17 cellular contexts compared by ENCODE assay signal in the genomic region with DNA sequence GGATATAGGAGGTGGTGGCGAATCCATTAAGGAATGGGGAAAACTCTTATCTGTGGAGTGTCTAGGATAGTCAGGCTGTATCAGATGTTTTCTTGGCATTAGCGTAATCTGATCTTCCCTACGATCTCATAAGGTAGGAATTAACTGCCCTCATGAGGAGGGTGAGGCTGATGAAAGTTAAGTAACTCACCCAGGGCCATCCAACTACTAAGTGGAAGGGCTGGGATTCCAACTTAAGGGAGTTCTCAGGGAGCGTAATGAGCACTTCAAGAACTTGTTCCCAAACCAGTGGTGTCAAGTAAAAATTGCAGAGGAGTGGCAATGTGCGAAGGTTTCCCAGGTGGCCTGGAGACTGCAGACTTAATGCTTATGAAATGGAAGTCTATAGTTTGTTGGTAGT. TPM values are rescaled to one million over a fixed set of nuclear protein-coding genes. Genes with fewer than 3 reads are reported as not detected.
A peak's percentile ranks its signal among the peaks of the same experiment; 100 is the strongest.
DNase-seq lines count a peak whose midpoint lies in the region; ATAC-seq and TF ChIP-seq lines count a peak whose summit lies in the region.
"Had no signal": no experiment of that assay in that cellular context is flagged by ENCODE, and none has a peak within 500 bp of the region (broad histone marks: within the 10 kb centered on the region; RNA-seq: fewer than 3 reads in every experiment).

No MANE protein-coding gene starts in this region.

- DNase-seq in AG09309 (ENCODE audit: low read depth): peak; percentile 11
- DNase-seq in HFF-Myc (ENCODE audit: extremely low read depth, low read depth): peak; percentile 30
- DNase-seq in WTC11 (ENCODE audit: low spot score): no peak
- DNase-seq in kidney epithelial cell (ENCODE audit: low read depth): peak; percentile 7
- DNase-seq in activated CD4-positive, alpha-beta T cell treated with anti-CD3 and anti-CD28 coated beads, Interleukin-2, amount 50 U/mL, for 1 hour: no peak
- DNase-seq in T-helper 9 cell: no peak
- DNase-seq in activated T-cell treated with anti-CD3 and anti-CD28 coated beads, Interleukin-2, amount 50 U/mL, for 48 hours: no peak
- DNase-seq: dermis blood vessel endothelial cell; head of caudate nucleus; NCI-H1436 treated with DMSO at 0.1 percent for 48 hours; OCI-M1; stimulated activated naive CD4-positive, alpha-beta T cell had no signal

- no peaks in the 10 kb centered on the region for H3K36me3 Mint-ChIP-seq in WTC11
- H3K36me3 Mint-ChIP-seq: activated naive CD8-positive, alpha-beta T cell had no signal

- H3K27me3 ChIP-seq in kidney epithelial cell (ENCODE audit: control insufficient read depth, insufficient read depth, low read length): no peaks in the 10 kb centered on the region
- H3K27me3 ChIP-seq: BLaER1 treated with 17β-estradiol and CSF1 and Interleukin-3, amounts not matched to agents 10 nM and 100 nM had no signal

- POLR2A ChIA-PET in WTC11 (lab: Charles Lee): no interaction called here

- H3K4me1 Mint-ChIP-seq in WTC11: peaks cover 16% of the 10 kb centered on the region

- TF ChIP-seq CTCF in AG09309 (IDR thresholded peaks at IDR 0.05; ENCODE audit: control insufficient read depth, insufficient read depth, low read depth, low read length, missing control alignments) (no peak), HFF-Myc (IDR thresholded peaks at IDR 0.05; ENCODE audit: low read depth, low read length, missing control alignments) (no peak), WTC11 (IDR thresholded peaks at IDR 0.05) (no peak), kidney epithelial cell (IDR thresholded peaks at IDR 0.05; ENCODE audit: insufficient read depth, low read length, poor library complexity, severe bottlenecking) (no peak)

- peaks cover 4% of the 10 kb centered on the region for H3K9me3 Mint-ChIP-seq in WTC11
- H3K9me3 Mint-ChIP-seq: T-helper 2 cell treated with Interferon-gamma antibody and Interleukin-4, amounts not matched to agents 5 μg/mL and 100 μg/mL, for 36 hours had no signal

- H3K27ac Mint-ChIP-seq in WTC11: no peak overlapping the region
- H3K27ac Mint-ChIP-seq: activated naive CD8-positive, alpha-beta T cell; T-helper 2 cell treated with Interferon-gamma antibody and Interleukin-4, amounts not matched to agents 5 μg/mL and 100 μg/mL, for 36 hours had no signal

- no peak overlapping the region for H3K4me3 Mint-ChIP-seq in WTC11
- H3K4me3 Mint-ChIP-seq: activated naive CD8-positive, alpha-beta T cell; T-helper 2 cell treated with Interferon-gamma antibody and Interleukin-4, amounts not matched to agents 5 μg/mL and 100 μg/mL, for 36 hours had no signal

- CTCF ChIA-PET in WTC11 (lab: Charles Lee): interaction anchor here (0.7 kb wide), 1 partner anchor 294 kb away, joined by 5 read pairs; no protein-coding TSS in a partner anchor

- H3K27me3 Mint-ChIP-seq in WTC11 (ENCODE audit: low read depth): no peaks in the 10 kb centered on the region
- H3K27me3 Mint-ChIP-seq: activated naive CD8-positive, alpha-beta T cell had no signal

- ATAC-seq in WTC11: peak; percentile 63
- no peak for ATAC-seq in GM21786 (IDR thresholded peaks at IDR 0.05; ENCODE audit: unreplicated experiment)

- H3K36me3 ChIP-seq in kidney epithelial cell (ENCODE audit: control insufficient read depth, insufficient read depth, low read length): no peaks in the 10 kb centered on the region
- H3K36me3 ChIP-seq: BLaER1 treated with 17β-estradiol and CSF1 and Interleukin-3, amounts not matched to agents 10 nM and 100 nM; prostate gland had no signal

- H3K4me3 ChIP-seq in AG09309 (ENCODE audit: control insufficient read depth, low read depth, low read length): no peak overlapping the region
- no peak overlapping the region for H3K4me3 ChIP-seq in HFF-Myc (replicated peaks; ENCODE audit: low read depth, low read length)
- H3K4me3 ChIP-seq in kidney epithelial cell (ENCODE audit: low read depth, low read length): no peak overlapping the region
- H3K4me3 ChIP-seq: BLaER1 treated with 17β-estradiol and CSF1 and Interleukin-3, amounts not matched to agents 10 nM and 100 nM; prostate gland had no signal

TF ChIP-seq in WTC11, 78 proteins besides CTCF, POLR2A, EP300 and RAD21 (continues in another document):
- TF ChIP-seq, protein P1, sequence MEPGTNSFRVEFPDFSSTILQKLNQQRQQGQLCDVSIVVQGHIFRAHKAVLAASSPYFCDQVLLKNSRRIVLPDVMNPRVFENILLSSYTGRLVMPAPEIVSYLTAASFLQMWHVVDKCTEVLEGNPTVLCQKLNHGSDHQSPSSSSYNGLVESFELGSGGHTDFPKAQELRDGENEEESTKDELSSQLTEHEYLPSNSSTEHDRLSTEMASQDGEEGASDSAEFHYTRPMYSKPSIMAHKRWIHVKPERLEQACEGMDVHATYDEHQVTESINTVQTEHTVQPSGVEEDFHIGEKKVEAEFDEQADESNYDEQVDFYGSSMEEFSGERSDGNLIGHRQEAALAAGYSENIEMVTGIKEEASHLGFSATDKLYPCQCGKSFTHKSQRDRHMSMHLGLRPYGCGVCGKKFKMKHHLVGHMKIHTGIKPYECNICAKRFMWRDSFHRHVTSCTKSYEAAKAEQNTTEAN (CRISPR knock-in tag; IDR thresholded peaks at IDR 0.05): no peak
- no peak for TF ChIP-seq TEAD4 (CRISPR knock-in tag; IDR thresholded peaks at IDR 0.05)
- TF ChIP-seq, protein P2, sequence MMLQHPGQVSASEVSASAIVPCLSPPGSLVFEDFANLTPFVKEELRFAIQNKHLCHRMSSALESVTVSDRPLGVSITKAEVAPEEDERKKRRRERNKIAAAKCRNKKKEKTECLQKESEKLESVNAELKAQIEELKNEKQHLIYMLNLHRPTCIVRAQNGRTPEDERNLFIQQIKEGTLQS (CRISPR knock-in tag; conservative IDR thresholded peaks at IDR 0.05): no peak
- TF ChIP-seq, protein P3, sequence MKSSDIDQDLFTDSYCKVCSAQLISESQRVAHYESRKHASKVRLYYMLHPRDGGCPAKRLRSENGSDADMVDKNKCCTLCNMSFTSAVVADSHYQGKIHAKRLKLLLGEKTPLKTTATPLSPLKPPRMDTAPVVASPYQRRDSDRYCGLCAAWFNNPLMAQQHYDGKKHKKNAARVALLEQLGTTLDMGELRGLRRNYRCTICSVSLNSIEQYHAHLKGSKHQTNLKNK (CRISPR knock-in tag; IDR thresholded peaks at IDR 0.05): no peak
- TF ChIP-seq SMAD3 (CRISPR knock-in tag; IDR thresholded peaks at IDR 0.05; ENCODE audit: borderline replicate concordance): no peak
- TF ChIP-seq, protein P4, sequence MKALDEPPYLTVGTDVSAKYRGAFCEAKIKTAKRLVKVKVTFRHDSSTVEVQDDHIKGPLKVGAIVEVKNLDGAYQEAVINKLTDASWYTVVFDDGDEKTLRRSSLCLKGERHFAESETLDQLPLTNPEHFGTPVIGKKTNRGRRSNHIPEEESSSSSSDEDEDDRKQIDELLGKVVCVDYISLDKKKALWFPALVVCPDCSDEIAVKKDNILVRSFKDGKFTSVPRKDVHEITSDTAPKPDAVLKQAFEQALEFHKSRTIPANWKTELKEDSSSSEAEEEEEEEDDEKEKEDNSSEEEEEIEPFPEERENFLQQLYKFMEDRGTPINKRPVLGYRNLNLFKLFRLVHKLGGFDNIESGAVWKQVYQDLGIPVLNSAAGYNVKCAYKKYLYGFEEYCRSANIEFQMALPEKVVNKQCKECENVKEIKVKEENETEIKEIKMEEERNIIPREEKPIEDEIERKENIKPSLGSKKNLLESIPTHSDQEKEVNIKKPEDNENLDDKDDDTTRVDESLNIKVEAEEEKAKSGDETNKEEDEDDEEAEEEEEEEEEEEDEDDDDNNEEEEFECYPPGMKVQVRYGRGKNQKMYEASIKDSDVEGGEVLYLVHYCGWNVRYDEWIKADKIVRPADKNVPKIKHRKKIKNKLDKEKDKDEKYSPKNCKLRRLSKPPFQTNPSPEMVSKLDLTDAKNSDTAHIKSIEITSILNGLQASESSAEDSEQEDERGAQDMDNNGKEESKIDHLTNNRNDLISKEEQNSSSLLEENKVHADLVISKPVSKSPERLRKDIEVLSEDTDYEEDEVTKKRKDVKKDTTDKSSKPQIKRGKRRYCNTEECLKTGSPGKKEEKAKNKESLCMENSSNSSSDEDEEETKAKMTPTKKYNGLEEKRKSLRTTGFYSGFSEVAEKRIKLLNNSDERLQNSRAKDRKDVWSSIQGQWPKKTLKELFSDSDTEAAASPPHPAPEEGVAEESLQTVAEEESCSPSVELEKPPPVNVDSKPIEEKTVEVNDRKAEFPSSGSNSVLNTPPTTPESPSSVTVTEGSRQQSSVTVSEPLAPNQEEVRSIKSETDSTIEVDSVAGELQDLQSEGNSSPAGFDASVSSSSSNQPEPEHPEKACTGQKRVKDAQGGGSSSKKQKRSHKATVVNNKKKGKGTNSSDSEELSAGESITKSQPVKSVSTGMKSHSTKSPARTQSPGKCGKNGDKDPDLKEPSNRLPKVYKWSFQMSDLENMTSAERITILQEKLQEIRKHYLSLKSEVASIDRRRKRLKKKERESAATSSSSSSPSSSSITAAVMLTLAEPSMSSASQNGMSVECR (CRISPR knock-in tag; IDR thresholded peaks at IDR 0.05; ENCODE audit: borderline replicate concordance): no peak
- TF ChIP-seq, protein P5, sequence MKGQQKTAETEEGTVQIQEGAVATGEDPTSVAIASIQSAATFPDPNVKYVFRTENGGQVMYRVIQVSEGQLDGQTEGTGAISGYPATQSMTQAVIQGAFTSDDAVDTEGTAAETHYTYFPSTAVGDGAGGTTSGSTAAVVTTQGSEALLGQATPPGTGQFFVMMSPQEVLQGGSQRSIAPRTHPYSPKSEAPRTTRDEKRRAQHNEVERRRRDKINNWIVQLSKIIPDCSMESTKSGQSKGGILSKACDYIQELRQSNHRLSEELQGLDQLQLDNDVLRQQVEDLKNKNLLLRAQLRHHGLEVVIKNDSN (CRISPR knock-in tag; IDR thresholded peaks at IDR 0.05): no peak

RNA-seq across cellular contexts. Expression of a gene that starts 55.9 kb away (rescaled TPM):
- total RNA-seq in WTC11 (2021) (13.1 to 14.5 TPM (median 14.3 TPM) in 3 replicates), kidney epithelial cell (11.5 and 15.9 TPM in 2 replicates)

Comparison
In these comparisons a context has a peak if more than half of its experiments do, and no peak if none do; other contexts are left out.
1. DNase-seq: peak in AG09309 (single experiment), HFF-Myc (single experiment) and kidney epithelial cell (single experiment); none in WTC11 (single experiment), activated CD4-positive, alpha-beta T cell treated with anti-CD3 and anti-CD28 coated beads, Interleukin-2, amount 50 U/mL, for 1 hour (single experiment), T-helper 9 cell (single experiment) and activated T-cell treated with anti-CD3 and anti-CD28 coated beads, Interleukin-2, amount 50 U/mL, for 48 hours (0 of 2).